ENCODE assay signal across 8 cellular contexts in the genomic region with DNA sequence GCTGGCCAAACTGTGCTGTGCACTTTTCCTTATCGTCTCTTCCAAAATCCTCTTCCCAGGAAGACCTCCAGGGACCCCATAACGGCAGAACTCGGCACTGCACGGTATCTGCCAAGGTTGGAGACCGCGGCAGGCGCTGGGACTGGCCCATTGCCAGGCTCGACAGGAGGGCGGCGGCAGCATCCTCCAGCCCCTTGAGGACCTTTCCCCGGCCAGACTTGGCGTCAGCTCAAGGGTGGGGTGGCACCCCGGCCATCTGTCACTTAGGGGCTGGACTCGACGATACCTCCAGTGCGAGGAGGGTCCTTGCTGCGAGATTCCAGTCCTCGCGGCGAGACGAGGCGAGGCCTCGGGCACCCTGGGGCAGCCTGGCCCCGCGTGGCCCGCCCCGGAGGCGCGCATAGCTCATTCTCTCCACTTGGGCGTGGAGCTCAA. TPM values are rescaled to one million over a fixed set of nuclear protein-coding genes. Genes with fewer than 3 reads are reported as not detected.
DNase-seq lines count a peak whose midpoint lies in the region; ATAC-seq and TF ChIP-seq lines count a peak whose summit lies in the region.

No MANE protein-coding gene starts in this region.

- peak; percentile 40 for ATAC-seq in Right ventricle myocardium inferior
- no peak for ATAC-seq in GM21360 (IDR thresholded peaks at IDR 0.05; ENCODE audit: unreplicated experiment)

- no peak for TF ChIP-seq CTCF in mesothelial cell of epicardium (IDR thresholded peaks at IDR 0.05; ENCODE audit: unreplicated experiment)

- H3K27ac Mint-ChIP-seq in mesothelial cell of epicardium, result peak overlapping the region; percentile 84

- H3K4me3 Mint-ChIP-seq in mesothelial cell of epicardium, result peak overlapping the region; percentile 91

- DNase-seq in Right ventricle myocardium inferior (ENCODE audit: missing footprints) (peak; percentile 88), cardiac septum (ENCODE audit: low spot score) (no peak), NAMALWA (ENCODE audit: low spot score) (peak; percentile 65), mesothelial cell of epicardium (ENCODE audit: low spot score in 2 of 2, unreplicated experiment in 2 of 2) (peak; percentile 45 to 73)
- DNase-seq in activated CD4-positive, alpha-beta T cell treated with anti-CD3 and anti-CD28 coated beads for 48 hours, result peak; percentile 56
- peak; percentile 35 for DNase-seq in effector CD4-positive, alpha-beta T cell
- DNase-seq in stimulated activated CD8-positive, alpha-beta memory T cell treated with anti-CD3 and anti-CD28 coated beads, Interleukin-7, amount 100 ng/mL, for 4 hours (ENCODE audit: low read depth in 2 of 2), result peak; percentile 17 to 20

- intact Hi-C loops in Right ventricle myocardium inferior (cut with DNase I), result no loop called here
- intact Hi-C loops in cardiac septum (cut with DNase I), result loop anchor here (10.0 kb wide), 1 partner anchor 63 kb away; no protein-coding TSS in a partner anchor

- peaks cover 2% of the 10 kb centered on the region for H3K36me3 Mint-ChIP-seq in mesothelial cell of epicardium

- peaks cover 42% of the 10 kb centered on the region for H3K4me1 Mint-ChIP-seq in mesothelial cell of epicardium

- H3K9me3 Mint-ChIP-seq in mesothelial cell of epicardium, result no peaks in the 10 kb centered on the region

- no peaks in the 10 kb centered on the region for H3K27me3 Mint-ChIP-seq in mesothelial cell of epicardium (ENCODE audit: low read depth)

RNA-seq across cellular contexts. Expression of a gene that starts 0.8 kb away (rescaled TPM):
- total RNA-seq in Right ventricle myocardium inferior (32.3 TPM), cardiac septum (33.6 TPM), mesothelial cell of epicardium (126 to 133 TPM (median 130 TPM) in 3 replicates)

RNA-seq across cellular contexts. Expression of a gene that starts 12.4 kb away (rescaled TPM):
- total RNA-seq in Right ventricle myocardium inferior (0.76 TPM), cardiac septum (0.54 TPM), mesothelial cell of epicardium (1.3 to 2.1 TPM (median 1.7 TPM) in 3 replicates)

RNA-seq across cellular contexts. Expression of a gene that starts 48.6 kb away (rescaled TPM):
- total RNA-seq in Right ventricle myocardium inferior (28.2 TPM), cardiac septum (24.2 TPM), mesothelial cell of epicardium (67.6 to 70.2 TPM (median 68.1 TPM) in 3 replicates)

RNA-seq across cellular contexts. Expression of a gene that starts 52.8 kb away (rescaled TPM):
- total RNA-seq in Right ventricle myocardium inferior (3.7 TPM), cardiac septum (5.1 TPM), mesothelial cell of epicardium (21.4 to 22.1 TPM (median 21.9 TPM) in 3 replicates)
